ENCODE assay signal across 15 cellular contexts in the genomic region with DNA sequence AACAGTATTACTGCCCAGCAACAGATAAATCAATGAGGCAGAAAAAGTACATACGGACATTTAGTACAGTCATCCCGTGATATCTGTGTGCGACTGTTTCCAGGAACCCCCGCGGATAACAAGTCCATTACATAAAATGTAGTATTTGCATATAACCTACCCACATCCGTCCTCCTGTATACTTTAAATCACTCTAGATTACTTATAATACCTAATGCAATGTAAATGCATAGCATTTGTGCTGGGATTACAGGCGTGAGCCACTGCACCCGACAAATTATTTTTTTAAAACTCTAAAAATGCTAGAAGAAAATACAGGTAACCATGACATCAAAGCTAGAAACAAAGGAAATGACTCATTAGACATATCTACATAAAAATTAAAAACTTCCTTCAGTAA.
A peak's percentile ranks its signal among the peaks of the same experiment; 100 is the strongest.
DNase-seq lines count a peak whose midpoint lies in the region; ATAC-seq and TF ChIP-seq lines count a peak whose summit lies in the region.
"Had no signal": no experiment of that assay in that cellular context is flagged by ENCODE, and none has a peak within 500 bp of the region (broad histone marks: within the 10 kb centered on the region; RNA-seq: fewer than 3 reads in every experiment).

No MANE protein-coding gene starts in this region.

- 92 to 97% (median 96%) methylated on average over 8 of the region's 8 CpGs for WGBS in adrenal gland, 4 donors

- H3K27me3 Mint-ChIP-seq in activated CD4-positive, alpha-beta T cell treated with anti-CD3 and anti-CD28 coated beads, Interleukin-2, amount 10 ng/mL, durations not matched to agents 7 days and 5 days = peaks cover 2% of the 10 kb centered on the region
- H3K27me3 Mint-ChIP-seq in HFFc6 (ENCODE audit: insufficient read depth) = peaks cover 4% of the 10 kb centered on the region
- H3K27me3 Mint-ChIP-seq in nephron (ENCODE audit: low read depth) = no peaks in the 10 kb centered on the region

- CTCF ChIA-PET in activated CD4-positive, alpha-beta T cell treated with anti-CD3 and anti-CD28 coated beads, Interleukin-2, amount 10 ng/mL, durations not matched to agents 7 days and 5 days (lab: Charles Lee) = no interaction called here

- no peak overlapping the region for H3K4me3 Mint-ChIP-seq in activated CD4-positive, alpha-beta T cell treated with anti-CD3 and anti-CD28 coated beads, Interleukin-2, amount 10 ng/mL, durations not matched to agents 7 days and 5 days
- H3K4me3 Mint-ChIP-seq in HFFc6 (no peak overlapping the region), nephron (peak overlapping the region in 2 of 3 experiments; percentile 29 to 63)

- ATAC-seq in activated naive CD4-positive, alpha-beta T cell treated with anti-CD3 and anti-CD28 coated beads, Interleukin-2, amount 50 U/mL, for 72 hours = no peak

- H3K36me3 Mint-ChIP-seq in activated CD4-positive, alpha-beta T cell treated with anti-CD3 and anti-CD28 coated beads, Interleukin-2, amount 10 ng/mL, durations not matched to agents 7 days and 5 days (ENCODE audit: low read depth) = peaks cover 6% of the 10 kb centered on the region
- H3K36me3 Mint-ChIP-seq in HFFc6 (ENCODE audit: low read depth) = 0 out of 2 replicates have a peak, but pooled peaks cover 5% of the 10 kb centered on the region
- H3K36me3 Mint-ChIP-seq in activated naive CD4-positive, alpha-beta T cell treated with anti-CD3 and anti-CD28 coated beads, Interleukin-2, amount 50 U/mL, for 72 hours = peaks cover 9 to 20% of the 10 kb centered on the region in 2 donors
- H3K36me3 Mint-ChIP-seq in nephron (ENCODE audit: low read depth) = no peaks in the 10 kb centered on the region

- H3K27me3 ChIP-seq in adrenal gland = no peaks in the 10 kb centered on the region

- H3K9me3 ChIP-seq in adrenal gland (replicated peaks in 1 of 3) = no peaks in the 10 kb centered on the region

- peaks cover 21% of the 10 kb centered on the region for H3K4me1 Mint-ChIP-seq in activated CD4-positive, alpha-beta T cell treated with anti-CD3 and anti-CD28 coated beads, Interleukin-2, amount 10 ng/mL, durations not matched to agents 7 days and 5 days
- peaks cover 31% of the 10 kb centered on the region for H3K4me1 Mint-ChIP-seq in HFFc6 (ENCODE audit: low read depth)
- H3K4me1 Mint-ChIP-seq in nephron = peaks cover 12% of the 10 kb centered on the region

- TF ChIP-seq POLR2A in adrenal gland (IDR thresholded peaks at IDR 0.05) = no peak

- DNase-seq in activated CD4-positive, alpha-beta T cell treated with anti-CD3 and anti-CD28 coated beads, Interleukin-2, amount 10 ng/mL, durations not matched to agents 7 days and 5 days = peak; percentile 12
- no peak for DNase-seq in activated CD4-positive, alpha-beta T cell treated with anti-CD3 and anti-CD28 coated beads, Interleukin-2, amount 50 U/mL, for 4 hours
- DNase-seq in HFFc6 (no peak), adrenal gland (no peak), DMS114 treated with DMSO at 0.1 percent for 48 hours (lab: John Stamatoyannopoulos, UW; ENCODE audit: unreplicated experiment) (no peak), hippocampal formation (lab: John Stamatoyannopoulos, UW) (no peak)
- no peak for DNase-seq in activated naive CD4-positive, alpha-beta T cell treated with anti-CD3 and anti-CD28 coated beads, Interleukin-2, amount 50 U/mL, for 72 hours (ENCODE audit: low spot score in 2 of 2)
- DNase-seq: cerebellar nuclear complex, DND-41, H7, NCI-H1105, NCI-H446, SHP77 had no signal

- H3K4me1 ChIP-seq in adrenal gland (replicated peaks in 1 of 2) = peaks cover 0 to 6% of the 10 kb centered on the region in 2 donors

- intact Hi-C loops in adrenal gland (cut with DNase I) = no loop called here

- no peaks in the 10 kb centered on the region for H3K36me3 ChIP-seq in adrenal gland (replicated peaks in 1 of 2)
- H3K36me3 ChIP-seq: neutrophil had no signal

- peaks cover 2% of the 10 kb centered on the region for H3K9me3 Mint-ChIP-seq in activated CD4-positive, alpha-beta T cell treated with anti-CD3 and anti-CD28 coated beads, Interleukin-2, amount 10 ng/mL, durations not matched to agents 7 days and 5 days
- H3K9me3 Mint-ChIP-seq in HFFc6 (peaks cover 5% of the 10 kb centered on the region), nephron (peaks cover 9% of the 10 kb centered on the region)
- H3K9me3 Mint-ChIP-seq in activated naive CD4-positive, alpha-beta T cell treated with anti-CD3 and anti-CD28 coated beads, Interleukin-2, amount 50 U/mL, for 72 hours = no peaks in the 10 kb centered on the region

- H3K27ac Mint-ChIP-seq in activated CD4-positive, alpha-beta T cell treated with anti-CD3 and anti-CD28 coated beads, Interleukin-2, amount 10 ng/mL, durations not matched to agents 7 days and 5 days = peak overlapping the region; percentile 62
- H3K27ac Mint-ChIP-seq in HFFc6 (0 out of 2 replicates have a peak overlapping the region, but pooled peaks have one; percentile 40), nephron (no peak overlapping the region)
- H3K27ac Mint-ChIP-seq in activated naive CD4-positive, alpha-beta T cell treated with anti-CD3 and anti-CD28 coated beads, Interleukin-2, amount 50 U/mL, for 72 hours = peak overlapping the region; percentile 16 to 72

- TF ChIP-seq CTCF in HFFc6 (IDR thresholded peaks at IDR 0.05) = no peak
- no peak for TF ChIP-seq CTCF in nephron (IDR thresholded peaks at IDR 0.05; ENCODE audit: unreplicated experiment in 3 of 3)
- TF ChIP-seq CTCF in adrenal gland (IDR thresholded peaks at IDR 0.05) = no peak

- H3K4me3 ChIP-seq in adrenal gland = no peak overlapping the region

- no peak overlapping the region for H3K27ac ChIP-seq in adrenal gland
- H3K27ac ChIP-seq: neutrophil had no signal

- POLR2A ChIA-PET in activated CD4-positive, alpha-beta T cell treated with anti-CD3 and anti-CD28 coated beads, Interleukin-2, amount 10 ng/mL, durations not matched to agents 7 days and 5 days (lab: Charles Lee) = no interaction called here

Comparison
In these comparisons a context has a peak if more than half of its experiments do, and no peak if none do; other contexts are left out.
1. H3K27ac Mint-ChIP-seq: peak in activated CD4-positive, alpha-beta T cell treated with anti-CD3 and anti-CD28 coated beads, Interleukin-2, amount 10 ng/mL, durations not matched to agents 7 days and 5 days (single experiment), HFFc6 (single experiment) and activated naive CD4-positive, alpha-beta T cell treated with anti-CD3 and anti-CD28 coated beads, Interleukin-2, amount 50 U/mL, for 72 hours (2 of 2); none in nephron (0 of 3).
2. H3K4me3 Mint-ChIP-seq: peak in nephron (2 of 3); none in activated CD4-positive, alpha-beta T cell treated with anti-CD3 and anti-CD28 coated beads, Interleukin-2, amount 10 ng/mL, durations not matched to agents 7 days and 5 days (single experiment) and HFFc6 (single experiment).